17 cellular contexts compared by ENCODE assay signal in genomic region chr14:45222485-45223262, GRCh38. TPM values are rescaled to one million over a fixed set of nuclear protein-coding genes. Genes with fewer than 3 reads are reported as not detected.
A peak's percentile ranks its signal among the peaks of the same experiment; 100 is the strongest.
DNase-seq lines count a peak whose midpoint lies in the region; ATAC-seq and TF ChIP-seq lines count a peak whose summit lies in the region.
"Had no signal": no experiment of that assay in that cellular context is flagged by ENCODE, and none has a peak within 500 bp of the region (broad histone marks: within the 10 kb centered on the region; RNA-seq: fewer than 3 reads in every experiment).

No MANE protein-coding gene starts in this region.

- no peaks in the 10 kb centered on the region for H3K4me1 Mint-ChIP-seq in chondrocyte (ENCODE audit: low read depth)

- DNase-seq in GM13977 (ENCODE audit: low spot score) (peak; percentile 23), chondrocyte (ENCODE audit: low spot score) (no peak), NCI-H510A (lab: John Stamatoyannopoulos, UW) (no peak), COLO829 (ENCODE audit: low spot score) (no peak)
- DNase-seq in stimulated activated CD4-positive, alpha-beta T cell treated with anti-CD3 and anti-CD28 coated beads, Interleukin-1b, Interleukin-23, amount 100 ng/mL, for 48 hours = no peak
- DNase-seq: activated CD8-positive, alpha-beta memory T cell treated with anti-CD3 and anti-CD28 coated beads for 24 hours; C1 segment of cervical spinal cord; caudate nucleus; gastrocnemius medialis; mesenchymal stem cell; NCI-H2081 treated with DMSO at 0.1 percent for 48 hours; sigmoid colon; stimulated activated naive CD4-positive, alpha-beta T cell had no signal

- ATAC-seq in GM19025 (IDR thresholded peaks at IDR 0.05; ENCODE audit: low read depth, unreplicated experiment) = peak; percentile 57
- peak; percentile 71 for ATAC-seq in HG02678 (IDR thresholded peaks at IDR 0.05; ENCODE audit: unreplicated experiment)
- ATAC-seq: gastrocnemius medialis, Right ventricle myocardium inferior had no signal

- H3K36me3 Mint-ChIP-seq in chondrocyte (ENCODE audit: low read depth) = peaks cover 29% of the 10 kb centered on the region

- TF ChIP-seq CTCF in GM13977 (IDR thresholded peaks at IDR 0.05; ENCODE audit: extremely low read depth, insufficient read depth, missing control alignments) (no peak), chondrocyte (IDR thresholded peaks at IDR 0.05) (no peak)

- in situ Hi-C loops in GM13977 (cut with MboI; ENCODE audit: low pct_unique_long_range_greater_than_20kb, low sequenced_read_pairs, unreplicated experiment) = no loop called here

- no peaks in the 10 kb centered on the region for H3K27me3 Mint-ChIP-seq in chondrocyte (ENCODE audit: low read depth)
- H3K27me3 Mint-ChIP-seq: activated naive CD4-positive, alpha-beta T cell treated with anti-CD3 and anti-CD28 coated beads, Interleukin-2, amount 50 U/mL, for 24 hours had no signal

- H3K4me3 Mint-ChIP-seq in chondrocyte (ENCODE audit: unreplicated experiment) = no peak overlapping the region
- H3K4me3 Mint-ChIP-seq: activated naive CD4-positive, alpha-beta T cell treated with anti-CD3 and anti-CD28 coated beads, Interleukin-2, amount 50 U/mL, for 24 hours had no signal

- no peaks in the 10 kb centered on the region for H3K9me3 Mint-ChIP-seq in chondrocyte (ENCODE audit: low read depth)
- H3K9me3 Mint-ChIP-seq: activated naive CD4-positive, alpha-beta T cell treated with anti-CD3 and anti-CD28 coated beads, Interleukin-2, amount 50 U/mL, for 24 hours had no signal

- peak overlapping the region; percentile 6 for H3K27ac Mint-ChIP-seq in chondrocyte (ENCODE audit: unreplicated experiment)

RNA-seq across cellular contexts. Expression of gene MIS18BP1, which starts 30.3 kb away (rescaled TPM):
- total RNA-seq in chondrocyte = 9.4 to 11.7 TPM (median 9.8 TPM) in 3 replicates
